ENCODE assay signal across 7 cellular contexts in the genomic region with DNA sequence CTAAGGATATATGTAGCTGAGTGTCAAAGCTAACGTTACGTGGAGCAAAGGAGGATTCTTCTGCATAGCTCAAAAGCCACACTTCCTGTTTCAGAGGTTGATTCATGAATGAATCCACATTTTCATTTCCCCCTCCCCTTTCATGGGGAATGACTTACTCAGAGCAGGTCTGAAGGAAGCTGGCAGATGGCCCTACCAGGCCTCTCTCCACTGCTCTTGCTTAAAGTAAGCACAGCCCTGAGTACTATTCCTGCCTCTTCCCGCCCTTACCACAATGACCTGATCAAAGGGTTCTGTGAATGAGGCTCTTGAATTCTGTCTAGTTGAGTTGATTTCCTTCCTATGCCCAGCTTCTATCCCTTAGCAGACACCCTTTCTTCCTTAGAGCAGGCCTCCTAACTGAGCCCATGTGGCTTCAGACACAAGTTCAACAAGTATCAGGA. TPM values are rescaled to one million over a fixed set of nuclear protein-coding genes. Genes with fewer than 3 reads are reported as not detected.
A peak's percentile ranks its signal among the peaks of the same experiment; 100 is the strongest.
DNase-seq lines count a peak whose midpoint lies in the region; ATAC-seq, FAIRE-seq and TF ChIP-seq lines count a peak whose summit lies in the region.

No MANE protein-coding gene starts in this region.

- no peaks in the 10 kb centered on the region for H3K27me3 ChIP-seq in breast epithelium
- no peaks in the 10 kb centered on the region for H3K27me3 ChIP-seq in psoas muscle (ENCODE audit: insufficient read depth in 3 of 3, low read length in 2 of 3)
- H3K27me3 ChIP-seq in H7 (ENCODE audit: control insufficient read depth, insufficient read depth, low read length): no peaks in the 10 kb centered on the region

- no peaks in the 10 kb centered on the region for H3K9me3 ChIP-seq in breast epithelium
- no peaks in the 10 kb centered on the region for H3K9me3 ChIP-seq in psoas muscle

- intact Hi-C loops in breast epithelium (cut with DNase I; ENCODE audit: low total_unique reads) (no loop called here), psoas muscle (cut with DNase I) (no loop called here)

- FAIRE-seq in GM12891 (lab: Jason Lieb, UNC): peak; percentile 66

- H3K27ac ChIP-seq in breast epithelium: peak overlapping the region; percentile 23 to 29
- H3K27ac ChIP-seq in psoas muscle: peak overlapping the region; percentile 9

- peaks cover 3 to 6% of the 10 kb centered on the region in 2 donors for H3K4me1 ChIP-seq in breast epithelium
- H3K4me1 ChIP-seq in psoas muscle: peaks cover 27% of the 10 kb centered on the region

- TF ChIP-seq CTCF in breast epithelium (IDR thresholded peaks at IDR 0.05) (no peak), psoas muscle (IDR thresholded peaks at IDR 0.05) (no peak)

- peak; percentile 43 to 74 (median 64) for ATAC-seq in psoas muscle

- H3K36me3 ChIP-seq in breast epithelium (no peaks in the 10 kb centered on the region), psoas muscle (ENCODE audit: insufficient read depth in 1 of 2, low read depth in 1 of 2) (no peaks in the 10 kb centered on the region), H7 (replicated peaks; ENCODE audit: control insufficient read depth, insufficient read depth, low read length) (no peaks in the 10 kb centered on the region)

- TF ChIP-seq POLR2A in GM12891 (IDR thresholded peaks at IDR 0.05; ENCODE audit: low read depth, low read length) (no peak), breast epithelium (IDR thresholded peaks at IDR 0.05) (no peak)

- 60 to 66% (median 64%) methylated on average over 3 of the region's 3 CpGs for WGBS in psoas muscle, 3 donors

- DNase-seq in GM12891 (ENCODE audit: insufficient read length, low spot score): no peak
- peak; percentile 54 for DNase-seq in NCI-H2196 (lab: John Stamatoyannopoulos, UW; ENCODE audit: unreplicated experiment)
- no peak for DNase-seq in breast epithelium (ENCODE audit: low spot score in 2 of 2)
- DNase-seq in psoas muscle: peak in 1 of 2 donors; percentile 44
- DNase-seq in H7: no peak
- no peak for DNase-seq in G401 (ENCODE audit: low spot score)
- DNase-seq in NCI-H69 (lab: John Stamatoyannopoulos, UW): no peak

- in situ Hi-C loops in G401 (cut with HindIII; ENCODE audit: low sequenced_read_pairs): no loop called here

- no peak overlapping the region for H3K4me3 ChIP-seq in breast epithelium
- H3K4me3 ChIP-seq in psoas muscle: no peak overlapping the region
- no peak overlapping the region for H3K4me3 ChIP-seq in H7 (ENCODE audit: insufficient read depth, low read depth, low read length)

TF ChIP-seq in GM12891, 5 proteins besides CTCF, POLR2A, EP300 and RAD21:
- no peak for TF ChIP-seq TAF1 (IDR thresholded peaks at IDR 0.05; ENCODE audit: low read depth, low read length)
- TF ChIP-seq SPI1 (IDR thresholded peaks at IDR 0.05; ENCODE audit: low read depth, low read length): peak; percentile 77
- TF ChIP-seq POU2F2 (IDR thresholded peaks at IDR 0.05; ENCODE audit: low read depth, low read length): no peak
- TF ChIP-seq PAX5 (IDR thresholded peaks at IDR 0.05; ENCODE audit: insufficient read depth, low read length, severe bottlenecking): no peak

RNA-seq across cellular contexts. Expression of gene IGIP, which starts 6.3 kb away (rescaled TPM):
- 0.82 TPM for polyA plus RNA-seq in GM12891 (2012; ENCODE audit: low read depth, missing spikeins)
- total RNA-seq in breast epithelium (10 to 100 TPM; 19.0 to 23.1 (median 21.8) TPM), psoas muscle (10 to 100 TPM in 2 of 4 donors, 1 to 10 TPM in 2; 5.1 to 11.6 (median 9.3) TPM)
- 1 to 10 TPM; 3.5 to 6.8 (median 3.6) TPM for polyA plus RNA-seq in psoas muscle
- 0.48 and 1.0 TPM in 2 replicates for total RNA-seq in H7 (2014; rRNA removed; shearing (Covaris generic))
- 0.24 and 0.68 TPM in 2 replicates for total RNA-seq in G401 (2014; rRNA removed; shearing (Covaris generic))

RNA-seq across cellular contexts. Expression of gene PURA, which starts 18.1 kb away (rescaled TPM):
- 2.4 TPM for polyA plus RNA-seq in GM12891 (2012; ENCODE audit: low read depth, missing spikeins)
- total RNA-seq in breast epithelium: 10 to 100 TPM; 27.9 to 33.8 (median 30.1) TPM
- total RNA-seq in psoas muscle: 10 to 100 TPM; 11.8 to 20.4 (median 19.3) TPM
- 1 to 10 TPM; 3.2 to 8.8 (median 3.4) TPM for polyA plus RNA-seq in psoas muscle
- 5.9 and 7.2 TPM in 2 replicates for total RNA-seq in H7 (2014; rRNA removed; shearing (Covaris generic))
- 8.0 and 9.7 TPM in 2 replicates for total RNA-seq in G401 (2014; rRNA removed; shearing (Covaris generic))

RNA-seq across cellular contexts. Expression of gene CYSTM1, which starts 43.0 kb away (rescaled TPM):
- 37.2 TPM for polyA plus RNA-seq in GM12891 (2012; ENCODE audit: low read depth, missing spikeins)
- total RNA-seq in breast epithelium: 100 to 1,000 TPM in 1 of 3 donors, 10 to 100 TPM in 2; 56.5 to 108 (median 76.0) TPM
- 100 to 1,000 TPM; 193 to 408 (median 285) TPM for total RNA-seq in psoas muscle
- polyA plus RNA-seq in psoas muscle: 100 to 1,000 TPM; 217 to 601 (median 297) TPM
- total RNA-seq in H7 (2014; rRNA removed; shearing (Covaris generic)): 55.5 and 61.1 TPM in 2 replicates
- total RNA-seq in G401 (2014; rRNA removed; shearing (Covaris generic)): 46.1 and 53.8 TPM in 2 replicates
